1 cellular context compared by ENCODE assay signal in genomic region chrX:15744181-15744867, GRCh38.
TF ChIP-seq lines count a peak whose summit lies in the region.

No MANE protein-coding gene starts in this region.

TF ChIP-seq in H1, 55 proteins besides CTCF, POLR2A, EP300 and RAD21:
- TF ChIP-seq CHD7 (IDR thresholded peaks at IDR 0.05; ENCODE audit: insufficient replicate concordance, low read length) (no peak), ATF3 (IDR thresholded peaks at IDR 0.05; ENCODE audit: insufficient read depth, low read depth, low read length) (no peak), RFX5 (IDR thresholded peaks at IDR 0.05; ENCODE audit: borderline replicate concordance, low read depth, low read length) (no peak), HDAC6 (IDR thresholded peaks at IDR 0.05; ENCODE audit: low read depth, low read length) (no peak), RXRA (IDR thresholded peaks at IDR 0.05; ENCODE audit: insufficient read depth, low read depth, low read length) (no peak), CEBPB (IDR thresholded peaks at IDR 0.05; ENCODE audit: low read depth, low read length) (no peak), CREB1 (IDR thresholded peaks at IDR 0.05) (no peak), TCF12 (IDR thresholded peaks at IDR 0.05; ENCODE audit: low read depth, low read length) (no peak), KDM1A (IDR thresholded peaks at IDR 0.05; ENCODE audit: borderline replicate concordance, low read length) (no peak), NRF1 (IDR thresholded peaks at IDR 0.05; ENCODE audit: low read depth, low read length) (no peak), TEAD4 (IDR thresholded peaks at IDR 0.05; ENCODE audit: low read depth, low read length) (no peak), GABPA (IDR thresholded peaks at IDR 0.05; ENCODE audit: borderline replicate concordance, insufficient read depth, low read length) (no peak), PHF8 (conservative IDR thresholded peaks at IDR 0.05; ENCODE audit: low read depth, low read length) (no peak), CBX5 (IDR thresholded peaks at IDR 0.05; ENCODE audit: low read depth, low read length) (no peak), ASH2L (IDR thresholded peaks at IDR 0.05; ENCODE audit: low read length) (no peak), CHD2 (IDR thresholded peaks at IDR 0.05; ENCODE audit: low read length) (no peak), ZNF274 (IDR thresholded peaks at IDR 0.05; ENCODE audit: borderline replicate concordance, extremely low read depth, low read length) (no peak), CBX8 (IDR thresholded peaks at IDR 0.05; ENCODE audit: borderline replicate concordance, low read depth, low read length) (no peak), SUZ12 (IDR thresholded peaks at IDR 0.05; ENCODE audit: low read length) (no peak)
